Comparison of ENCODE assay signal across 8 cellular contexts in genomic region chr17:81388091-81388611, GRCh38. TPM values are rescaled to one million over a fixed set of nuclear protein-coding genes. Genes with fewer than 3 reads are reported as not detected.
A peak's percentile ranks its signal among the peaks of the same experiment; 100 is the strongest.
DNase-seq lines count a peak whose midpoint lies in the region; ATAC-seq and TF ChIP-seq lines count a peak whose summit lies in the region.

No MANE protein-coding gene starts in this region.

- no peak overlapping the region for H3K23ac ChIP-seq in H9 (ENCODE audit: insufficient read length, low read depth, low read length)

- H3K9me3 Mint-ChIP-seq in H9 (peaks cover 0 to 3% of the 10 kb centered on the region in 2 experiments; a peak in 1 of 5 replicates), T-cell (no peaks in the 10 kb centered on the region)

- POLR2A ChIA-PET in T-cell (lab: Charles Lee): no interaction called here

- H4K8ac ChIP-seq in H9 (replicated peaks; ENCODE audit: insufficient read length, low read depth, low read length): no peak overlapping the region

- no CpG with 5 or more reads among the region's 14 CpGs for WGBS in H9 (ENCODE audit: extremely low coverage, insufficient read length, low lambda C conversion rate)

- no peak overlapping the region for H3K9ac ChIP-seq in H9 (ENCODE audit: extremely low read depth, insufficient read length, low read length)
- no peak overlapping the region for H3K9ac ChIP-seq in iPS-15b (ENCODE audit: low read depth, low read length)
- peak overlapping the region; percentile 43 to 96 (median 94) for H3K9ac ChIP-seq in skeletal muscle tissue (ENCODE audit: low read depth in 1 of 3, low read length in 3 of 3)

- H3K4me1 Mint-ChIP-seq in H9 (peaks cover 10 to 47% of the 10 kb centered on the region in 2 experiments), T-cell (peaks cover 0 to 8% (median 2%) of the 10 kb centered on the region in 3 donors)

- H3K36me3 ChIP-seq in iPS-15b (ENCODE audit: control insufficient read depth, insufficient read depth, low read length) (no peaks in the 10 kb centered on the region), skeletal muscle tissue (ENCODE audit: control insufficient read depth in 3 of 3, insufficient read depth in 3 of 3, low read length in 3 of 3) (peaks cover 0 to 3% (median 3%) of the 10 kb centered on the region in 3 donors)

- H3K4me3 ChIP-seq in iPS-15b (ENCODE audit: low read depth, low read length) (peak overlapping the region; percentile 32), skeletal muscle tissue (ENCODE audit: low read length in 3 of 3) (peak overlapping the region; percentile 70 to 83 (median 81))

- H3K27ac Mint-ChIP-seq in H9: no peak overlapping the region
- no peak overlapping the region for H3K27ac Mint-ChIP-seq in T-cell

- H3K36me3 Mint-ChIP-seq in H9 (ENCODE audit: insufficient read depth in 1 of 3, low read depth in 3 of 3) (peaks cover 0 to 5% (median 4%) of the 10 kb centered on the region in 3 experiments; a peak in 3 of 7 replicates), T-cell (no peaks in the 10 kb centered on the region)

- H2BK20ac ChIP-seq in H9 (ENCODE audit: low read depth, low read length, poor library complexity, severe bottlenecking): no peak overlapping the region

- H3K4me2 ChIP-seq in H9 (ENCODE audit: insufficient read depth, insufficient read length, low read length): no peak overlapping the region

- H3K79me1 ChIP-seq in H9 (ENCODE audit: insufficient read depth, low read depth, low read length, poor library complexity, severe bottlenecking): no peaks in the 10 kb centered on the region

- no peak overlapping the region for H3T11ph ChIP-seq in H9 (ENCODE audit: low read length)

- peak overlapping the region; percentile 40 to 78 for H3K4me3 Mint-ChIP-seq in H9
- H3K4me3 Mint-ChIP-seq in T-cell: peak overlapping the region; percentile 31 to 57 (median 56)

- no peak overlapping the region for H3K18ac ChIP-seq in H9 (ENCODE audit: insufficient read length, low read depth, low read length)

- H3K27me3 Mint-ChIP-seq in H9 (ENCODE audit: low read depth) (peaks cover 93% of the 10 kb centered on the region), T-cell (peaks cover 32 to 72% of the 10 kb centered on the region in 2 donors)

- no peak overlapping the region for H2BK15ac ChIP-seq in H9 (ENCODE audit: low read depth, low read length)

- H4K20me1 ChIP-seq in H9 (ENCODE audit: control insufficient read depth, insufficient read depth, insufficient read length): no peaks in the 10 kb centered on the region

- peaks cover 78% of the 10 kb centered on the region for H3K27me3 ChIP-seq in H9 (ENCODE audit: insufficient read depth, low read length)
- H3K27me3 ChIP-seq in iPS-15b (ENCODE audit: control insufficient read depth, insufficient read depth, low read length): peaks cover 85% of the 10 kb centered on the region
- H3K27me3 ChIP-seq in skeletal muscle tissue (ENCODE audit: control insufficient read depth in 3 of 3, insufficient read depth in 3 of 3, low read length in 3 of 3): peaks cover 0 to 2% (median 2%) of the 10 kb centered on the region in 3 donors

- H3K9me3 ChIP-seq in H9 (ENCODE audit: control insufficient read depth, low read depth, low read length): no peaks in the 10 kb centered on the region
- H3K9me3 ChIP-seq in iPS-15b (ENCODE audit: control insufficient read depth, insufficient read depth, low read length): no peaks in the 10 kb centered on the region
- H3K9me3 ChIP-seq in skeletal muscle tissue (ENCODE audit: control insufficient read depth in 3 of 3, low read length in 3 of 3): no peaks in the 10 kb centered on the region

- H3K79me2 ChIP-seq in H9 (ENCODE audit: insufficient read depth, low read length): no peaks in the 10 kb centered on the region

- no peak overlapping the region for H3K27ac ChIP-seq in H9 (ENCODE audit: insufficient read length, low read depth, low read length)
- H3K27ac ChIP-seq in skeletal muscle tissue (ENCODE audit: low read depth, low read length): peak overlapping the region; percentile 93

- H2AFZ ChIP-seq in H9 (ENCODE audit: low read length): no peak overlapping the region

- H2BK12ac ChIP-seq in H9 (ENCODE audit: insufficient read length, low read depth, low read length): no peak overlapping the region

- no peak overlapping the region for H2AK5ac ChIP-seq in H9 (ENCODE audit: insufficient read length, low read length)

- no peak overlapping the region for H3K56ac ChIP-seq in H9 (ENCODE audit: insufficient read length, low read depth, low read length)

- no peak overlapping the region for H4K5ac ChIP-seq in H9 (ENCODE audit: insufficient read length, low read depth, low read length)

- H2BK5ac ChIP-seq in H9 (ENCODE audit: insufficient read length, low read length): no peak overlapping the region

- peaks cover 16% of the 10 kb centered on the region for H3K23me2 ChIP-seq in H9 (ENCODE audit: insufficient read length, low read depth, low read length, poor library complexity, severe bottlenecking)

- H3K4me1 ChIP-seq in H9 (ENCODE audit: insufficient read depth, low read length) (no peaks in the 10 kb centered on the region), iPS-15b (ENCODE audit: control insufficient read depth, insufficient read depth, low read length) (no peaks in the 10 kb centered on the region), skeletal muscle tissue (ENCODE audit: control insufficient read depth in 3 of 3, insufficient read depth in 3 of 3, low read length in 3 of 3) (peaks cover 46 to 59% (median 53%) of the 10 kb centered on the region in 3 donors)

- ATAC-seq in T-cell (replicated peaks in 1 of 4): no peak

- CTCF ChIA-PET in T-cell (lab: Charles Lee): no interaction called here

- H4K91ac ChIP-seq in H9 (ENCODE audit: insufficient read length, low read depth, low read length): no peak overlapping the region

- no peak overlapping the region for H2BK120ac ChIP-seq in H9 (ENCODE audit: low read depth, low read length, poor library complexity, severe bottlenecking)

- no peak overlapping the region for H3K14ac ChIP-seq in H9 (ENCODE audit: insufficient read depth, low read length)

- DNase-seq in H9 (no peak), T-cell (no peak), NCI-H1436 treated with DMSO at 0.1 percent for 48 hours (lab: John Stamatoyannopoulos, UW) (no peak), SIG-M5 treated with dmso at 0.1 percent for 504 hours (lab: John Stamatoyannopoulos, UW; ENCODE audit: unreplicated experiment) (no peak), DMS 273 (lab: John Stamatoyannopoulos, UW; ENCODE audit: unreplicated experiment) (no peak)
- DNase-seq in stimulated activated CD4-positive, alpha-beta T cell treated with anti-CD3 and anti-CD28 coated beads, Interleukin-1b, Interleukin-23, amount 100 ng/mL, for 48 hours: no peak

- no peak for TF ChIP-seq CTCF in H9 (conservative IDR thresholded peaks at IDR 0.05)

- no peak overlapping the region for H3K4ac ChIP-seq in H9 (ENCODE audit: low read depth, low read length)

RNA-seq across cellular contexts. Expression of gene BAHCC1, which starts 7.1 kb away (rescaled TPM):
- total RNA-seq in H9 (2021) (1.7 and 3.1 TPM in 2 replicates), T-cell (under 1 TPM; 0.23 to 0.82 (median 0.33) TPM), skeletal muscle tissue (8.4 TPM)

Comparison
In these comparisons a context has a peak if more than half of its experiments do, and no peak if none do; other contexts are left out.
1. H3K9ac ChIP-seq: peak in skeletal muscle tissue (3 of 3); none in H9 (single experiment) and iPS-15b (single experiment).